Comparison of ENCODE assay signal across 17 cellular contexts in genomic region chr22:44707752-44708151, GRCh38. TPM values are rescaled to one million over a fixed set of nuclear protein-coding genes. Genes with fewer than 3 reads are reported as not detected.
DNase-seq lines count a peak whose midpoint lies in the region; ATAC-seq, FAIRE-seq and TF ChIP-seq lines count a peak whose summit lies in the region.
"Had no signal": no experiment of that assay in that cellular context is flagged by ENCODE, and none has a peak within 500 bp of the region (broad histone marks: within the 10 kb centered on the region; RNA-seq: fewer than 3 reads in every experiment).

No MANE protein-coding gene starts in this region.

- H3K4me3 ChIP-seq in RWPE2 (ENCODE audit: severe bottlenecking) (no peak overlapping the region), keratinocyte (ENCODE audit: control insufficient read depth in 2 of 3, extremely low read depth in 1 of 3, insufficient read depth in 2 of 3, low read depth in 1 of 3, low read length in 3 of 3) (no peak overlapping the region), right atrium auricular region (no peak overlapping the region)
- H3K4me3 ChIP-seq: left lung, stomach had no signal

- no peak overlapping the region for H3K4me3 Mint-ChIP-seq in Calu3 (ENCODE audit: low read depth, unreplicated experiment)
- H3K4me3 Mint-ChIP-seq: T-helper 2 cell treated with Interferon-gamma antibody and Interleukin-4, amounts not matched to agents 5 μg/mL and 100 μg/mL, for 36 hours had no signal

- in situ Hi-C loops in ACHN (cut with HindIII; ENCODE audit: low pct_ligation_motif_present, low pct_unique_long_range_greater_than_20kb, low sequenced_read_pairs) = no loop called here

- H3K9me3 ChIP-seq in RWPE2 (ENCODE audit: severe bottlenecking) (no peaks in the 10 kb centered on the region), keratinocyte (ENCODE audit: control insufficient read depth, low read depth, low read length) (no peaks in the 10 kb centered on the region), right atrium auricular region (no peaks in the 10 kb centered on the region)
- H3K9me3 ChIP-seq: left lung, stomach had no signal

- H3K27me3 ChIP-seq in RWPE2 (ENCODE audit: insufficient read depth, poor library complexity, severe bottlenecking) = no peaks in the 10 kb centered on the region
- no peaks in the 10 kb centered on the region for H3K27me3 ChIP-seq in keratinocyte (ENCODE audit: control insufficient read depth, extremely low read depth, insufficient read depth, low read length)
- no peaks in the 10 kb centered on the region for H3K27me3 ChIP-seq in right atrium auricular region

- ATAC-seq in RWPE2 (ENCODE audit: low read depth) (peak; percentile 59; the same call in 2 of the 3 replicates), HG03097 (IDR thresholded peaks at IDR 0.05; ENCODE audit: low FRiP score, unreplicated experiment) (no peak), GM21737 (IDR thresholded peaks at IDR 0.05; ENCODE audit: unreplicated experiment) (no peak)
- ATAC-seq: left lung had no signal

- H3K36me3 ChIP-seq in RWPE2 (ENCODE audit: low read depth) (no peaks in the 10 kb centered on the region), keratinocyte (ENCODE audit: control insufficient read depth in 2 of 2, extremely low read depth in 1 of 2, insufficient read depth in 2 of 2, low read length in 2 of 2) (peaks cover 0 to under 1% of the 10 kb centered on the region in 2 experiments), right atrium auricular region (no peaks in the 10 kb centered on the region)
- H3K36me3 ChIP-seq: left lung, stomach had no signal

- H3K27ac ChIP-seq in RWPE2 (ENCODE audit: poor library complexity, severe bottlenecking) (no peak overlapping the region), keratinocyte (ENCODE audit: control insufficient read depth, insufficient read depth, low read length) (peak overlapping the region; percentile 47), right atrium auricular region (no peak overlapping the region)
- H3K27ac ChIP-seq: left lung, stomach had no signal

- peak overlapping the region; percentile 37 for H3K9ac ChIP-seq in keratinocyte (ENCODE audit: control insufficient read depth, extremely low read depth, insufficient read depth, low read length)

- CTCF ChIA-PET in Calu3 (lab: Charles Lee) = interaction anchor here (0.7 kb wide), 1 partner anchor 17 kb away, joined by 3 read pairs; no protein-coding TSS in a partner anchor

- peaks cover 13% of the 10 kb centered on the region for H4K20me1 ChIP-seq in keratinocyte (ENCODE audit: control insufficient read depth, extremely low read depth, insufficient read depth, low read length)

- H3K27ac Mint-ChIP-seq in Calu3 (ENCODE audit: unreplicated experiment) = no peak overlapping the region
- H3K27ac Mint-ChIP-seq: T-helper 2 cell treated with Interferon-gamma antibody and Interleukin-4, amounts not matched to agents 5 μg/mL and 100 μg/mL, for 36 hours had no signal

- intact Hi-C loops in Calu3 (cut with micrococcal nuclease; ENCODE audit: unreplicated experiment) = no loop called here

- no peak overlapping the region for H2AFZ ChIP-seq in keratinocyte (ENCODE audit: control insufficient read depth, low read length)

- H3K27me3 Mint-ChIP-seq in Calu3 (ENCODE audit: unreplicated experiment) = no peaks in the 10 kb centered on the region

- no peaks in the 10 kb centered on the region for H3K4me1 ChIP-seq in RWPE2 (ENCODE audit: insufficient read depth, poor library complexity, severe bottlenecking)
- H3K4me1 ChIP-seq in keratinocyte (ENCODE audit: control insufficient read depth, extremely low read depth, insufficient read depth, low read length) = peaks cover 25% of the 10 kb centered on the region
- peaks cover 0 to 15% of the 10 kb centered on the region in 2 donors for H3K4me1 ChIP-seq in right atrium auricular region

- DNase-seq in ACHN (peak; percentile 45), EL (peak; percentile 62), RWPE2 (ENCODE audit: low spot score) (peak; percentile 59), keratinocyte (ENCODE audit: low read depth, low spot score) (no peak), Calu3 (no peak), right atrium auricular region (ENCODE audit: low spot score) (no peak)
- DNase-seq: left lung; MM.1S; NCI-H2029; NCI-H510A; SIG-M5; stimulated activated CD4-positive, alpha-beta T cell treated with anti-CD3 and anti-CD28 coated beads, Interleukin-15, amount 100 ng/mL, for 24 hours; stomach had no signal

- BruUV-seq in Calu3 (replicated peaks; lab: Mats Ljungman, UMichigan) = no TSS peak

- peaks cover 6% of the 10 kb centered on the region for H3K36me3 Mint-ChIP-seq in Calu3 (ENCODE audit: insufficient read depth, unreplicated experiment)

- H3K79me2 ChIP-seq in keratinocyte (ENCODE audit: control insufficient read depth, insufficient read depth, low read length) = peaks cover 39% of the 10 kb centered on the region

- H3K4me2 ChIP-seq in keratinocyte (ENCODE audit: control insufficient read depth, extremely low read depth, insufficient read depth, low read depth, low read length) = no peak overlapping the region

- no peaks in the 10 kb centered on the region for H3K9me1 ChIP-seq in keratinocyte (ENCODE audit: control insufficient read depth, extremely low read depth, insufficient read depth, low read length)

- no peak for TF ChIP-seq CTCF in RWPE2 (IDR thresholded peaks at IDR 0.05; ENCODE audit: poor library complexity, severe bottlenecking)
- TF ChIP-seq CTCF in keratinocyte (optimal IDR thresholded peaks at IDR 0.05 in 1 of 3, IDR thresholded peaks at IDR 0.05 in 1 of 3, conservative IDR thresholded peaks at IDR 0.05 in 1 of 3; ENCODE audit: extremely low read depth in 1 of 3, insufficient read depth in 2 of 3, low read length in 3 of 3) = no peak
- TF ChIP-seq CTCF in Calu3 (IDR thresholded peaks at IDR 0.05; ENCODE audit: unreplicated experiment) = no peak
- no peak for TF ChIP-seq CTCF in right atrium auricular region (IDR thresholded peaks at IDR 0.05)

- H3K9me3 Mint-ChIP-seq in Calu3 (ENCODE audit: low read depth, unreplicated experiment) = no peaks in the 10 kb centered on the region
- H3K9me3 Mint-ChIP-seq: T-helper 2 cell treated with Interferon-gamma antibody and Interleukin-4, amounts not matched to agents 5 μg/mL and 100 μg/mL, for 36 hours had no signal

- dilution Hi-C loops in keratinocyte (cut with MboI; ENCODE audit: extremely low pct_ligation_motif_present, low sequenced_read_pairs) = no loop called here

- H3K4me1 Mint-ChIP-seq in Calu3 (ENCODE audit: low read depth, unreplicated experiment) = peaks cover 12% of the 10 kb centered on the region

- FAIRE-seq in keratinocyte (lab: Jason Lieb, UNC) = peak; percentile 41
- FAIRE-seq: urothelium cell line had no signal

RNA-seq across cellular contexts. Expression of gene PRR5, which starts 5.7 kb away (rescaled TPM):
- 9.1 to 15.2 TPM (median 10.9 TPM) in 3 replicates for polyA plus RNA-seq in keratinocyte
- polyA plus RNA-seq in keratinocyte (2011; ENCODE audit: low read depth) = 1.8 TPM
- 7.4 and 15.3 TPM in 2 replicates for polyA plus RNA-seq in keratinocyte (2011; cell fraction: cytosol; rRNA removed)
- polyA plus RNA-seq in keratinocyte (2011; cell fraction: nucleus; rRNA removed) = 10.8 and 14.1 TPM in 2 replicates
- 7.5 and 13.3 TPM in 2 replicates for polyA plus RNA-seq in keratinocyte (2012; ENCODE audit: low replicate concordance)
- polyA minus RNA-seq in keratinocyte = 12.4 to 21.8 TPM (median 17.9 TPM) in 3 replicates
- polyA minus RNA-seq in keratinocyte (2011; cell fraction: cytosol; rRNA and poly(A)+ RNA removed) = 14.4 TPM
- 10.1 and 14.1 TPM in 2 replicates for polyA minus RNA-seq in keratinocyte (2011; cell fraction: nucleus; rRNA and poly(A)+ RNA removed)
- total RNA-seq in Calu3 (2022) (12.5 and 14.1 TPM in 2 replicates), right atrium auricular region (10 to 100 TPM; 10.5 to 12.1 TPM)

RNA-seq across cellular contexts. Expression of gene ARHGAP8, which starts 44.6 kb away (rescaled TPM):
- 20.2 to 26.0 TPM (median 21.3 TPM) in 3 replicates for polyA plus RNA-seq in keratinocyte
- polyA plus RNA-seq in keratinocyte (2011; ENCODE audit: low read depth) = 9.9 TPM
- polyA plus RNA-seq in keratinocyte (2011; cell fraction: cytosol; rRNA removed) = 14.4 and 19.2 TPM in 2 replicates
- polyA plus RNA-seq in keratinocyte (2011; cell fraction: nucleus; rRNA removed) = 55.5 and 78.6 TPM in 2 replicates
- polyA plus RNA-seq in keratinocyte (2012; ENCODE audit: low replicate concordance) = 16.2 and 18.5 TPM in 2 replicates
- 18.2 to 29.4 TPM (median 19.6 TPM) in 3 replicates for polyA minus RNA-seq in keratinocyte
- 11.7 TPM for polyA minus RNA-seq in keratinocyte (2011; cell fraction: cytosol; rRNA and poly(A)+ RNA removed)
- polyA minus RNA-seq in keratinocyte (2011; cell fraction: nucleus; rRNA and poly(A)+ RNA removed) = 22.1 and 34.7 TPM in 2 replicates
- total RNA-seq in Calu3 (2022) (124 and 127 TPM in 2 replicates), right atrium auricular region (under 1 TPM in 1 of 2 donors, not detected in 1; 0.24 TPM)

Comparison
In these comparisons a context has a peak if more than half of its experiments do, and no peak if none do; other contexts are left out.
1. DNase-seq: peak in ACHN (single experiment), EL (single experiment) and RWPE2 (single experiment); none in keratinocyte (single experiment), Calu3 (single experiment) and right atrium auricular region (single experiment).
2. RNA of gene ARHGAP8, which starts 44.6 kb away (total RNA-seq): 124 to 127 TPM in Calu3; 0.24 TPM in right atrium auricular region; every median in the first group is over 100 times any median in the second.